In the genomic region with DNA sequence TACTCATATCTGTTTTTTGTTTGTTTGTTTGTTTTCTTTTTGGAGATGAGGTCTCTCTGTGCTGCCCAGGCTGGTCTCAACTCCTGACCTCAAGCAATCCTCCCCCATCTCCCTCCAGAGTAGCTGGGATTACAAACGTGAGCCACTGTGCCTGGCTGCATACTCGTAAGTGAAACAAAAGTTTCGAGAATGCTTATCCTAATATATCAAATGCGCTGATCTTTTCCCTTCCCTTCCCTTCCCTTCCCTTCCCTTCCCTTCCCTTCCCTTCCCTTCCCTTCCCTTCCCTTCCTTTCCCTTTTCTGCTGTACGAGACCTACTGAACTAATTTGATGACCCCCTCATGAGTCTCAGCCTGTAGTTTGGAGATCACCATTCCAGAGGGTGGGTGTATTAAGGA, we compare ENCODE assay signal across 15 cellular contexts.
A peak's percentile ranks its signal among the peaks of the same experiment; 100 is the strongest.
DNase-seq lines count a peak whose midpoint lies in the region; ATAC-seq and TF ChIP-seq lines count a peak whose summit lies in the region.
"Had no signal": no experiment of that assay in that cellular context is flagged by ENCODE, and none has a peak within 500 bp of the region (broad histone marks: within the 10 kb centered on the region; RNA-seq: fewer than 3 reads in every experiment).

No MANE protein-coding gene starts in this region.

- H3K36me3 Mint-ChIP-seq in nephron (ENCODE audit: low read depth): no peaks in the 10 kb centered on the region
- H3K36me3 Mint-ChIP-seq in osteocyte (ENCODE audit: unreplicated experiment): no peaks in the 10 kb centered on the region
- H3K36me3 Mint-ChIP-seq: CD4-positive, CD25-positive, alpha-beta regulatory T cell; CD8-positive, alpha-beta T cell had no signal

- peaks cover 7% of the 10 kb centered on the region for H3K9me3 Mint-ChIP-seq in nephron
- H3K9me3 Mint-ChIP-seq in osteocyte (ENCODE audit: unreplicated experiment): no peaks in the 10 kb centered on the region

- H3K27me3 Mint-ChIP-seq in nephron (ENCODE audit: low read depth) (no peaks in the 10 kb centered on the region), osteocyte (ENCODE audit: unreplicated experiment) (no peaks in the 10 kb centered on the region)

- H3K27ac Mint-ChIP-seq in nephron (peak overlapping the region; percentile 47 to 90 (median 85)), osteocyte (ENCODE audit: unreplicated experiment) (no peak overlapping the region)
- H3K27ac Mint-ChIP-seq: B cell; CD4-positive, CD25-positive, alpha-beta regulatory T cell; CD8-positive, alpha-beta T cell; GM23338; H9 had no signal

- peaks cover 24% of the 10 kb centered on the region for H3K4me1 Mint-ChIP-seq in nephron
- peaks cover 2% of the 10 kb centered on the region for H3K4me1 Mint-ChIP-seq in osteocyte (ENCODE audit: unreplicated experiment)
- H3K4me1 Mint-ChIP-seq: B cell, GM23338, H9 had no signal

- DNase-seq in NCI-H2227 treated with DMSO at 0.1 percent for 48 hours (lab: John Stamatoyannopoulos, UW): peak; percentile 42
- DNase-seq in NCI-H2227 (lab: John Stamatoyannopoulos, UW; ENCODE audit: unreplicated experiment): no peak
- peak; percentile 23 for DNase-seq in osteocyte (ENCODE audit: extremely low spot score, unreplicated experiment)
- DNase-seq: Caco-2; CD4-positive, CD25-positive, alpha-beta regulatory T cell; CD8-positive, alpha-beta T cell; DMS153; DND-41; H9 had no signal

- no peak overlapping the region for H3K4me3 Mint-ChIP-seq in nephron
- H3K4me3 Mint-ChIP-seq in osteocyte (ENCODE audit: unreplicated experiment): no peak overlapping the region
- H3K4me3 Mint-ChIP-seq: B cell; CD4-positive, CD25-positive, alpha-beta regulatory T cell; CD8-positive, alpha-beta T cell; GM23338; H9 had no signal

- no peak for ATAC-seq in GM19351 (IDR thresholded peaks at IDR 0.05; ENCODE audit: unreplicated experiment)
- no peak for ATAC-seq in SK-N-SH treated with all-trans-retinoic acid at 6 μM for 48 hours
- ATAC-seq: CD8-positive, alpha-beta T cell; GM23338; HCT116 had no signal

- no peak for TF ChIP-seq CTCF in nephron (IDR thresholded peaks at IDR 0.05; ENCODE audit: unreplicated experiment in 3 of 3)
- TF ChIP-seq CTCF in osteocyte (IDR thresholded peaks at IDR 0.05): no peak

TF ChIP-seq in SK-N-SH treated with all-trans-retinoic acid at 6 μM for 48 hours, 23 proteins besides CTCF, POLR2A, EP300 and RAD21:
- TF ChIP-seq ZNF565 (CRISPR knock-in tag; conservative IDR thresholded peaks at IDR 0.05; ENCODE audit: low read depth) (no peak), ISL1 (CRISPR knock-in tag; IDR thresholded peaks at IDR 0.05) (no peak), ZC3H10 (CRISPR knock-in tag; IDR thresholded peaks at IDR 0.05) (no peak), ZNF70 (CRISPR knock-in tag; IDR thresholded peaks at IDR 0.05) (no peak), PATZ1 (CRISPR knock-in tag; IDR thresholded peaks at IDR 0.05; ENCODE audit: borderline replicate concordance) (no peak), ZFP30 (CRISPR knock-in tag; IDR thresholded peaks at IDR 0.05) (no peak), GLIS3 (CRISPR knock-in tag; IDR thresholded peaks at IDR 0.05) (no peak), SNAI2 (CRISPR knock-in tag; IDR thresholded peaks at IDR 0.05) (no peak), BACH2 (CRISPR knock-in tag; IDR thresholded peaks at IDR 0.05; ENCODE audit: borderline replicate concordance) (no peak), TOX (CRISPR knock-in tag; IDR thresholded peaks at IDR 0.05; ENCODE audit: borderline replicate concordance) (no peak), PPARA (CRISPR knock-in tag; IDR thresholded peaks at IDR 0.05; ENCODE audit: borderline replicate concordance) (no peak), CSDC2 (CRISPR knock-in tag; IDR thresholded peaks at IDR 0.05) (no peak), ZFP3 (CRISPR knock-in tag; IDR thresholded peaks at IDR 0.05) (no peak), TCF4 (CRISPR knock-in tag; IDR thresholded peaks at IDR 0.05; ENCODE audit: borderline replicate concordance) (no peak), TSHZ2 (CRISPR knock-in tag; IDR thresholded peaks at IDR 0.05) (no peak), POU6F1 (CRISPR knock-in tag; IDR thresholded peaks at IDR 0.05; ENCODE audit: borderline replicate concordance, low read depth) (no peak), ESRRG (CRISPR knock-in tag; IDR thresholded peaks at IDR 0.05) (no peak), RARB (CRISPR knock-in tag; IDR thresholded peaks at IDR 0.05) (no peak)
- TF ChIP-seq, protein P1, sequence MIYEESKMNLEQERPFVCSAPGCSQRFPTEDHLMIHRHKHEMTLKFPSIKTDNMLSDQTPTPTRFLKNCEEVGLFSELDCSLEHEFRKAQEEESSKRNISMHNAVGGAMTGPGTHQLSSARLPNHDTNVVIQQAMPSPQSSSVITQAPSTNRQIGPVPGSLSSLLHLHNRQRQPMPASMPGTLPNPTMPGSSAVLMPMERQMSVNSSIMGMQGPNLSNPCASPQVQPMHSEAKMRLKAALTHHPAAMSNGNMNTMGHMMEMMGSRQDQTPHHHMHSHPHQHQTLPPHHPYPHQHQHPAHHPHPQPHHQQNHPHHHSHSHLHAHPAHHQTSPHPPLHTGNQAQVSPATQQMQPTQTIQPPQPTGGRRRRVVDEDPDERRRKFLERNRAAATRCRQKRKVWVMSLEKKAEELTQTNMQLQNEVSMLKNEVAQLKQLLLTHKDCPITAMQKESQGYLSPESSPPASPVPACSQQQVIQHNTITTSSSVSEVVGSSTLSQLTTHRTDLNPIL (CRISPR knock-in tag; IDR thresholded peaks at IDR 0.05; ENCODE audit: low read depth): no peak
